Comparison of ENCODE assay signal across 9 cellular contexts in genomic region chr3:172516318-172517214, GRCh38. TPM values are rescaled to one million over a fixed set of nuclear protein-coding genes. Genes with fewer than 3 reads are reported as not detected.
A peak's percentile ranks its signal among the peaks of the same experiment; 100 is the strongest.
DNase-seq lines count a peak whose midpoint lies in the region; ATAC-seq lines count a peak whose summit lies in the region.
"Had no signal": no experiment of that assay in that cellular context is flagged by ENCODE, and none has a peak within 500 bp of the region (broad histone marks: within the 10 kb centered on the region; RNA-seq: fewer than 3 reads in every experiment).

No MANE protein-coding gene starts in this region.

- H3K9me3 ChIP-seq in right cardiac atrium (ENCODE audit: control insufficient read depth, low read length), result no peaks in the 10 kb centered on the region
- no peaks in the 10 kb centered on the region for H3K9me3 ChIP-seq in subcutaneous abdominal adipose tissue (ENCODE audit: control insufficient read depth in 5 of 5, low read length in 5 of 5)
- H3K9me3 ChIP-seq: BLaER1 had no signal

- ATAC-seq in activated T-helper 17 cell treated with anti-CD3 and anti-CD28 coated beads, Interleukin-2, amount 50 U/mL, for 72 hours (replicated peaks), result peak; percentile 45
- ATAC-seq in right cardiac atrium (peak; percentile 91 to 93), HG02571 (IDR thresholded peaks at IDR 0.05; ENCODE audit: unreplicated experiment) (no peak), GM21529 (IDR thresholded peaks at IDR 0.05; ENCODE audit: unreplicated experiment) (no peak)

- H3K36me3 ChIP-seq in subcutaneous abdominal adipose tissue (ENCODE audit: control insufficient read depth in 5 of 5, insufficient read depth in 5 of 5, low read length in 5 of 5), result peaks cover 11 to 31% (median 24%) of the 10 kb centered on the region in 5 donors
- H3K36me3 ChIP-seq: BLaER1 had no signal

- H3K27ac Mint-ChIP-seq in activated T-helper 17 cell treated with anti-CD3 and anti-CD28 coated beads, Interleukin-2, amount 50 U/mL, for 72 hours, result peak overlapping the region; percentile 82

- WGBS in right cardiac atrium, result 36% methylated on average over 7 of the region's 7 CpGs

- H3K9ac ChIP-seq in subcutaneous abdominal adipose tissue (ENCODE audit: low read length in 5 of 5), result peak overlapping the region in 4 of 5 donors; percentile 38 to 54 (median 42)
- H3K9ac ChIP-seq: BLaER1 had no signal

- H3K4me1 Mint-ChIP-seq in activated T-helper 17 cell treated with anti-CD3 and anti-CD28 coated beads, Interleukin-2, amount 50 U/mL, for 72 hours, result peaks cover 71% of the 10 kb centered on the region

- H3K4me1 ChIP-seq in right cardiac atrium (ENCODE audit: control insufficient read depth, insufficient read depth, low read length) (peaks cover 9% of the 10 kb centered on the region), subcutaneous abdominal adipose tissue (ENCODE audit: control insufficient read depth in 5 of 5, insufficient read depth in 5 of 5, low read length in 5 of 5) (peaks cover 14 to 85% (median 71%) of the 10 kb centered on the region in 5 donors)

- H3K27me3 Mint-ChIP-seq in activated T-helper 17 cell treated with anti-CD3 and anti-CD28 coated beads, Interleukin-2, amount 50 U/mL, for 72 hours, result no peaks in the 10 kb centered on the region

- no peak overlapping the region for H3K4me3 ChIP-seq in right cardiac atrium (ENCODE audit: low read length)
- H3K4me3 ChIP-seq in subcutaneous abdominal adipose tissue (ENCODE audit: low read depth in 1 of 5, low read length in 5 of 5), result peak overlapping the region; percentile 12 to 45 (median 29)
- H3K4me3 ChIP-seq: BLaER1 had no signal

- H3K36me3 Mint-ChIP-seq in activated T-helper 17 cell treated with anti-CD3 and anti-CD28 coated beads, Interleukin-2, amount 50 U/mL, for 72 hours (ENCODE audit: low read depth), result peaks cover 84% of the 10 kb centered on the region

- H3K27ac ChIP-seq in right cardiac atrium (ENCODE audit: low read length) (peak overlapping the region; percentile 91), subcutaneous abdominal adipose tissue (ENCODE audit: low read depth, low read length) (peak overlapping the region; percentile 84)
- H3K27ac ChIP-seq: BLaER1 had no signal

- H3K4me3 Mint-ChIP-seq in activated T-helper 17 cell treated with anti-CD3 and anti-CD28 coated beads, Interleukin-2, amount 50 U/mL, for 72 hours, result peak overlapping the region; percentile 91

- DNase-seq in activated CD4-positive, alpha-beta T cell treated with anti-CD3 and anti-CD28 coated beads for 48 hours, result peak; percentile 45
- no peak for DNase-seq in activated CD4-positive, alpha-beta T cell treated with anti-CD3 and anti-CD28 coated beads, Interleukin-2, amount 50 U/mL, for 4 hours
- DNase-seq in right cardiac atrium, result peak; percentile 53 to 81 (median 61)
- DNase-seq in GM19238 (ENCODE audit: insufficient read length, low spot score), result no peak

- H3K27me3 ChIP-seq in right cardiac atrium (ENCODE audit: control insufficient read depth, insufficient read depth), result no peaks in the 10 kb centered on the region
- H3K27me3 ChIP-seq in subcutaneous abdominal adipose tissue (ENCODE audit: control insufficient read depth in 5 of 5, insufficient read depth in 4 of 5, low read length in 5 of 5), result no peaks in the 10 kb centered on the region
- H3K27me3 ChIP-seq: BLaER1 had no signal

- no peaks in the 10 kb centered on the region for H3K9me3 Mint-ChIP-seq in activated T-helper 17 cell treated with anti-CD3 and anti-CD28 coated beads, Interleukin-2, amount 50 U/mL, for 72 hours

- intact Hi-C loops in right cardiac atrium (cut with DNase I), result loop anchor here in 1 of 4 donors (10.0 kb wide), 1 partner anchor 78 kb away; no protein-coding TSS in a partner anchor

RNA-seq across cellular contexts. Expression of gene TNFSF10, which starts 6.7 kb away (rescaled TPM):
- total RNA-seq in activated T-helper 17 cell treated with anti-CD3 and anti-CD28 coated beads, Interleukin-2, amount 50 U/mL, for 72 hours, result 10 to 100 TPM; 33.6 to 36.1 TPM
- 10 to 100 TPM in 3 of 4 donors, 1 to 10 TPM in 1; 9.6 to 23.0 (median 13.3) TPM for total RNA-seq in right cardiac atrium
- 21.2 TPM for polyA plus RNA-seq in right cardiac atrium

Comparison
In these comparisons a context has a peak if more than half of its experiments do, and no peak if none do; other contexts are left out.
1. DNase-seq: peak in activated CD4-positive, alpha-beta T cell treated with anti-CD3 and anti-CD28 coated beads for 48 hours (single experiment) and right cardiac atrium (3 of 3); none in activated CD4-positive, alpha-beta T cell treated with anti-CD3 and anti-CD28 coated beads, Interleukin-2, amount 50 U/mL, for 4 hours (0 of 2) and GM19238 (single experiment).
2. ATAC-seq: peak in activated T-helper 17 cell treated with anti-CD3 and anti-CD28 coated beads, Interleukin-2, amount 50 U/mL, for 72 hours (single experiment) and right cardiac atrium (2 of 2); none in HG02571 (single experiment) and GM21529 (single experiment).